Comparison of ENCODE assay signal across 16 cellular contexts in the genomic region with DNA sequence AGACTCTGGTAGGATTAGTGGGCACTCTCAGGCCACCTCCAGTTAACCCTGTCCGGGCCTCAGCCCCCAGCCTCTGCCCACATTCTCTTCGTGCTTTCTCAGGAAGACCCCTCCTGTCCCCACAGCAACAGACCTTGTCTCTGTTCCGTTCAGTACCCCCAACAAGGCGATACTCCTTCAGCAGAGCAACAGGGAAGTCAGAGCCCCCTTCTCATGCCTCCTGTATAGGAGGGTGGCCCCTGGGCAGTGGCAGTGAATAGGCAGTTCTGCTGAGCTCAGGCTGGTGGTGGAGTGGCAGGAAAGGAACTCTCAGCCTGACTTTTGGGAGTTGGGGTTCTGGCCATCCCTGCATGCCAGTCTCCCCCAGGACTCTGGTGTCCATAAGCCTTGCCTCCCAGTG. TPM values are rescaled to one million over a fixed set of nuclear protein-coding genes. Genes with fewer than 3 reads are reported as not detected.
A peak's percentile ranks its signal among the peaks of the same experiment; 100 is the strongest.
DNase-seq lines count a peak whose midpoint lies in the region; ATAC-seq and TF ChIP-seq lines count a peak whose summit lies in the region.
"Had no signal": no experiment of that assay in that cellular context is flagged by ENCODE, and none has a peak within 500 bp of the region (broad histone marks: within the 10 kb centered on the region; RNA-seq: fewer than 3 reads in every experiment).

No MANE protein-coding gene starts in this region.

- H3K27ac Mint-ChIP-seq in MCF 10A (ENCODE audit: low read depth, unreplicated experiment) (no peak overlapping the region), endothelial cell (ENCODE audit: unreplicated experiment) (no peak overlapping the region)
- H3K27ac Mint-ChIP-seq: activated CD4-positive, alpha-beta T cell treated with anti-CD3 and anti-CD28 coated beads, Interleukin-2, amount 10 ng/mL, durations not matched to agents 24 days and 14 days; activated naive CD8-positive, alpha-beta T cell; stimulated activated effector memory CD8-positive, alpha-beta T cell treated with anti-CD3 and anti-CD28 coated beads, Interleukin-12 subunit alpha, Interleukin-12 subunit beta, amount 100 ng/mL, for 72 hours had no signal

- H3K9ac ChIP-seq in GM23248 = peak overlapping the region; percentile 36; the same call in 1 of the 2 replicates
- H3K9ac ChIP-seq in stomach smooth muscle (ENCODE audit: low read length in 2 of 2) = peak overlapping the region in 1 of 2 donors; percentile 47

- intact Hi-C loops in MCF 10A (cut with micrococcal nuclease) = no loop called here

- H3K4me3 Mint-ChIP-seq in MCF 10A (ENCODE audit: unreplicated experiment) (peak overlapping the region; percentile 34), endothelial cell (ENCODE audit: unreplicated experiment) (no peak overlapping the region)
- H3K4me3 Mint-ChIP-seq in activated T-cell treated with anti-CD3 and anti-CD28 coated beads, Interleukin-2, amount 50 U/mL, for 4 hours = no peak overlapping the region
- H3K4me3 Mint-ChIP-seq: activated CD4-positive, alpha-beta T cell treated with anti-CD3 and anti-CD28 coated beads, Interleukin-2, amount 10 ng/mL, durations not matched to agents 24 days and 14 days; activated naive CD8-positive, alpha-beta T cell; stimulated activated effector memory CD8-positive, alpha-beta T cell treated with anti-CD3 and anti-CD28 coated beads, Interleukin-12 subunit alpha, Interleukin-12 subunit beta, amount 100 ng/mL, for 72 hours had no signal

- H3K9me3 ChIP-seq in GM23248 (ENCODE audit: low read depth) = no peaks in the 10 kb centered on the region
- H3K9me3 ChIP-seq in lung (ENCODE audit: control insufficient read depth in 2 of 2, insufficient read depth in 1 of 2, low read length in 1 of 2) = no peaks in the 10 kb centered on the region
- H3K9me3 ChIP-seq in stomach smooth muscle (ENCODE audit: control insufficient read depth in 2 of 2, low read length in 2 of 2) = no peaks in the 10 kb centered on the region

- in situ Hi-C loops in GM23248 (cut with MboI) = no loop called here

- H3K4me3 ChIP-seq in GM23248 = peak overlapping the region; percentile 43; the same call in 1 of the 2 replicates
- no peak overlapping the region for H3K4me3 ChIP-seq in lung
- peak overlapping the region in 1 of 2 donors; percentile 78 for H3K4me3 ChIP-seq in stomach smooth muscle (ENCODE audit: low read length in 2 of 2)

- H3K79me2 ChIP-seq in GM23248 (ENCODE audit: insufficient read depth) = no peaks in the 10 kb centered on the region

- TF ChIP-seq CTCF in MCF 10A (IDR thresholded peaks at IDR 0.05; ENCODE audit: unreplicated experiment) = no peak
- TF ChIP-seq CTCF in lung (IDR thresholded peaks at IDR 0.05; ENCODE audit: control extremely low read depth, extremely low read depth) = no peak
- no peak for TF ChIP-seq CTCF in endothelial cell (IDR thresholded peaks at IDR 0.05; ENCODE audit: unreplicated experiment)

- H3K9me2 ChIP-seq in GM23248 (ENCODE audit: insufficient read depth) = no peaks in the 10 kb centered on the region

- H3K36me3 Mint-ChIP-seq in MCF 10A (ENCODE audit: insufficient read depth, unreplicated experiment) (peaks cover 5% of the 10 kb centered on the region), endothelial cell (ENCODE audit: low read depth, unreplicated experiment) (peaks cover 9% of the 10 kb centered on the region)
- no peaks in the 10 kb centered on the region for H3K36me3 Mint-ChIP-seq in activated T-cell treated with anti-CD3 and anti-CD28 coated beads, Interleukin-2, amount 50 U/mL, for 4 hours (ENCODE audit: insufficient read depth)
- H3K36me3 Mint-ChIP-seq: activated naive CD8-positive, alpha-beta T cell had no signal

- H3K27me3 Mint-ChIP-seq in MCF 10A (ENCODE audit: insufficient read depth, unreplicated experiment) (no peaks in the 10 kb centered on the region), endothelial cell (ENCODE audit: unreplicated experiment) (peaks cover 33% of the 10 kb centered on the region)
- H3K27me3 Mint-ChIP-seq in activated T-cell treated with anti-CD3 and anti-CD28 coated beads, Interleukin-2, amount 50 U/mL, for 4 hours (ENCODE audit: low read depth) = peaks cover 18% of the 10 kb centered on the region

- no TSS peak for BruUV-seq in MCF 10A (replicated peaks; lab: Mats Ljungman, UMichigan)

- CTCF ChIA-PET in MCF 10A (lab: Yijun Ruan, JAX) = interaction anchor here (0.6 to 5.0 kb wide), 12 partner anchors 9 to 157 kb away, joined by 3 to 50 read pairs (median 5); no protein-coding TSS in a partner anchor

- no peak for ATAC-seq in lung (ENCODE audit: insufficient read depth, low FRiP score)
- ATAC-seq in activated T-cell treated with anti-CD3 and anti-CD28 coated beads, Interleukin-2, amount 50 U/mL, for 4 hours = no peak
- ATAC-seq: left lobe of liver; stimulated activated effector memory CD8-positive, alpha-beta T cell treated with anti-CD3 and anti-CD28 coated beads, Interleukin-12 subunit alpha, Interleukin-12 subunit beta, amount 100 ng/mL, for 72 hours had no signal

- H4K20me1 ChIP-seq in GM23248 (ENCODE audit: insufficient read depth) = no peaks in the 10 kb centered on the region

- H3K27ac ChIP-seq in GM23248 (no peak overlapping the region; the same call in 1 of the 2 replicates), lung (ENCODE audit: low read depth in 1 of 2, low read length in 1 of 2) (peak overlapping the region; percentile 55 to 70), stomach smooth muscle (ENCODE audit: low read length) (peak overlapping the region; percentile 37)

- peaks cover 13% of the 10 kb centered on the region; the same call in 1 of the 2 replicates for H3F3A ChIP-seq in GM23248 (ENCODE audit: insufficient read depth)

- H3K9me3 Mint-ChIP-seq in MCF 10A (ENCODE audit: unreplicated experiment) (no peaks in the 10 kb centered on the region), endothelial cell (ENCODE audit: unreplicated experiment) (no peaks in the 10 kb centered on the region)
- H3K9me3 Mint-ChIP-seq in activated T-cell treated with anti-CD3 and anti-CD28 coated beads, Interleukin-2, amount 50 U/mL, for 4 hours = no peaks in the 10 kb centered on the region
- H3K9me3 Mint-ChIP-seq: activated CD4-positive, alpha-beta T cell treated with anti-CD3 and anti-CD28 coated beads, Interleukin-2, amount 10 ng/mL, durations not matched to agents 24 days and 14 days; stimulated activated effector memory CD8-positive, alpha-beta T cell treated with anti-CD3 and anti-CD28 coated beads, Interleukin-12 subunit alpha, Interleukin-12 subunit beta, amount 100 ng/mL, for 72 hours had no signal

- DNase-seq in GM23248 (no peak), MCF 10A (ENCODE audit: unreplicated experiment) (no peak), lung (ENCODE audit: low spot score) (no peak), NCI-H446 (lab: John Stamatoyannopoulos, UW) (no peak), endothelial cell (ENCODE audit: low spot score) (no peak)
- DNase-seq in activated CD4-positive, CD25-positive, alpha-beta regulatory T cell treated with anti-CD3 and anti-CD28 coated beads, Interleukin-2, amount 50 U/mL, for 72 hours = no peak
- no peak for DNase-seq in activated T-cell treated with anti-CD3 and anti-CD28 coated beads, Interleukin-2, amount 50 U/mL, for 4 hours
- DNase-seq: activated CD4-positive, alpha-beta T cell treated with anti-CD3 and anti-CD28 coated beads, Interleukin-2, amount 10 ng/mL, durations not matched to agents 24 days and 14 days; DMS153; NCI-H524 treated with DMSO at 0.1 percent for 48 hours; stimulated activated CD4-positive, alpha-beta T cell treated with anti-CD3 and anti-CD28 coated beads, Interleukin-12 subunit alpha, Interleukin-12 subunit beta, amount 100 ng/mL, for 4 hours had no signal

- H3K4me1 Mint-ChIP-seq in MCF 10A (ENCODE audit: insufficient read depth, unreplicated experiment) (peaks cover 44% of the 10 kb centered on the region), endothelial cell (ENCODE audit: unreplicated experiment) (peaks cover 11% of the 10 kb centered on the region)
- peaks cover 18% of the 10 kb centered on the region for H3K4me1 Mint-ChIP-seq in activated T-cell treated with anti-CD3 and anti-CD28 coated beads, Interleukin-2, amount 50 U/mL, for 4 hours (ENCODE audit: low read depth)

- POLR2A ChIA-PET in MCF 10A (lab: Yijun Ruan, JAX) = interaction anchor here (0.6 to 3.9 kb wide), 9 partner anchors 9 to 1697 kb away, joined by 3 to 16 read pairs (median 4); a partner anchor contains a TSS

- 44 to 51% methylated on average over 4 of the region's 4 CpGs for WGBS in GM23248 (ENCODE audit: low coverage in 1 of 2, low lambda C conversion rate in 2 of 2, missing lambda C conversion rate in 2 of 2), 2 experiments
- 52 to 80% methylated on average over 4 of the region's 4 CpGs for WGBS in lung, 2 donors

- no peaks in the 10 kb centered on the region for H3K36me3 ChIP-seq in GM23248 (ENCODE audit: low read depth)
- peaks cover 0 to 1% of the 10 kb centered on the region in 2 donors for H3K36me3 ChIP-seq in lung (ENCODE audit: control insufficient read depth in 2 of 2, insufficient read depth in 2 of 2, low read length in 2 of 2)
- no peaks in the 10 kb centered on the region for H3K36me3 ChIP-seq in stomach smooth muscle (ENCODE audit: control insufficient read depth in 2 of 2, insufficient read depth in 2 of 2, low read length in 2 of 2)

- H3K4me2 ChIP-seq in GM23248 (ENCODE audit: unreplicated experiment) = peak overlapping the region; percentile 58

- H3K4me1 ChIP-seq in GM23248 (ENCODE audit: insufficient read depth) (peaks cover 36% of the 10 kb centered on the region), lung (ENCODE audit: control insufficient read depth in 2 of 2, insufficient read depth in 2 of 2, low read length in 2 of 2) (peaks cover 0 to 36% of the 10 kb centered on the region in 2 donors), stomach smooth muscle (ENCODE audit: control insufficient read depth, insufficient read depth, low read length) (peaks cover 70% of the 10 kb centered on the region)

- H2AFZ ChIP-seq in GM23248 = no peak overlapping the region

- no peaks in the 10 kb centered on the region for H3K27me3 ChIP-seq in GM23248 (replicated peaks; ENCODE audit: insufficient read depth)
- H3K27me3 ChIP-seq in lung (ENCODE audit: control insufficient read depth, insufficient read depth) = no peaks in the 10 kb centered on the region
- H3K27me3 ChIP-seq in stomach smooth muscle (ENCODE audit: control insufficient read depth in 1 of 2, insufficient read depth in 2 of 2, low read length in 2 of 2) = peaks cover under 1 to 12% of the 10 kb centered on the region in 2 donors

RNA-seq across cellular contexts. Expression of a gene that starts 0.5 kb away (rescaled TPM):
- total RNA-seq in GM23248 (2014; rRNA removed; shearing (Covaris generic)) = 8.8 and 13.3 TPM in 2 replicates
- polyA plus RNA-seq in GM23248 (2016; fragmentation: Nextera tagmentation; extraction: Ambion mirVana) = 7.6 and 8.4 TPM in 2 replicates
- 7.6 and 12.5 TPM in 2 replicates for total RNA-seq in MCF 10A (2022)
- 10 to 100 TPM; 47.9 to 95.7 TPM for total RNA-seq in lung
- polyA plus RNA-seq in lung = 10 to 100 TPM; 39.6 to 75.6 TPM
- under 1 TPM; 0.35 to 0.55 (median 0.52) TPM for total RNA-seq in activated T-cell treated with anti-CD3 and anti-CD28 coated beads, Interleukin-2, amount 50 U/mL, for 4 hours
- 1.7 TPM for total RNA-seq in endothelial cell (ENCODE audit: unreplicated experiment)

RNA-seq across cellular contexts. Expression of a gene that starts 9.4 kb away (rescaled TPM):
- not detected in 2 replicates for total RNA-seq in GM23248 (2014; rRNA removed; shearing (Covaris generic))
- not detected in 2 replicates for polyA plus RNA-seq in GM23248 (2016; fragmentation: Nextera tagmentation; extraction: Ambion mirVana)
- 0.20 TPM in 1 of 2 replicates, not detected in the other for total RNA-seq in MCF 10A (2022)
- under 1 TPM in 1 of 2 donors, not detected in 1; 0.12 TPM for total RNA-seq in lung
- polyA plus RNA-seq in lung = under 1 TPM; 0.10 to 0.49 TPM
- under 1 TPM in 1 of 3 donors, not detected in 2; 0.13 TPM for total RNA-seq in activated T-cell treated with anti-CD3 and anti-CD28 coated beads, Interleukin-2, amount 50 U/mL, for 4 hours
- 0.18 TPM for total RNA-seq in endothelial cell (ENCODE audit: unreplicated experiment)
- total RNA-seq: activated CD4-positive, alpha-beta T cell treated with anti-CD3 and anti-CD28 coated beads, Interleukin-2, amount 10 ng/mL, durations not matched to agents 24 days and 14 days; endothelial cell of umbilical vein; left lobe of liver had no signal
- polyA plus RNA-seq: endothelial cell of umbilical vein had no signal

RNA-seq across cellular contexts. Expression of a gene that starts 22.8 kb away (rescaled TPM):
- total RNA-seq in GM23248 (2014; rRNA removed; shearing (Covaris generic)) = 86.6 and 90.2 TPM in 2 replicates
- polyA plus RNA-seq in GM23248 (2016; fragmentation: Nextera tagmentation; extraction: Ambion mirVana) = 85.4 and 90.6 TPM in 2 replicates
- total RNA-seq in MCF 10A (2022) = 135 and 182 TPM in 2 replicates
- 10 to 100 TPM; 14.7 to 98.8 TPM for total RNA-seq in lung
- 100 to 1,000 TPM in 1 of 2 donors, 10 to 100 TPM in 1; 91.4 to 107 TPM for polyA plus RNA-seq in lung
- total RNA-seq in activated T-cell treated with anti-CD3 and anti-CD28 coated beads, Interleukin-2, amount 50 U/mL, for 4 hours = 100 to 1,000 TPM; 339 to 366 (median 341) TPM
- 43.2 TPM for total RNA-seq in endothelial cell (ENCODE audit: unreplicated experiment)

RNA-seq across cellular contexts. Expression of a gene that starts 29.7 kb away (rescaled TPM):
- total RNA-seq in GM23248 (2014; rRNA removed; shearing (Covaris generic)) = 3.0 and 9.6 TPM in 2 replicates
- polyA plus RNA-seq in GM23248 (2016; fragmentation: Nextera tagmentation; extraction: Ambion mirVana) = 5.7 and 7.6 TPM in 2 replicates
- total RNA-seq in MCF 10A (2022) = 2.3 and 4.7 TPM in 2 replicates
- total RNA-seq in lung = 1 to 10 TPM; 1.4 to 4.0 TPM
- polyA plus RNA-seq in lung = 1 to 10 TPM; 2.5 to 4.9 TPM
- total RNA-seq in activated T-cell treated with anti-CD3 and anti-CD28 coated beads, Interleukin-2, amount 50 U/mL, for 4 hours = 10 to 100 TPM in 1 of 3 donors, 1 to 10 TPM in 2; 4.9 to 10.3 (median 7.2) TPM
- 12.7 TPM for total RNA-seq in endothelial cell (ENCODE audit: unreplicated experiment)

RNA-seq across cellular contexts. Expression of a gene that starts 29.7 kb away (rescaled TPM):
- total RNA-seq in GM23248 (2014; rRNA removed; shearing (Covaris generic)) = 7.8 and 10.2 TPM in 2 replicates
- polyA plus RNA-seq in GM23248 (2016; fragmentation: Nextera tagmentation; extraction: Ambion mirVana) = 10.8 and 11.1 TPM in 2 replicates
- total RNA-seq in MCF 10A (2022) = 11.4 and 12.4 TPM in 2 replicates
- 10 to 100 TPM in 1 of 2 donors, 1 to 10 TPM in 1; 4.8 to 16.6 TPM for total RNA-seq in lung
- 10 to 100 TPM in 1 of 2 donors, 1 to 10 TPM in 1; 9.5 to 14.7 TPM for polyA plus RNA-seq in lung
- total RNA-seq in activated T-cell treated with anti-CD3 and anti-CD28 coated beads, Interleukin-2, amount 50 U/mL, for 4 hours = 10 to 100 TPM; 17.5 to 21.7 (median 21.1) TPM
- 17.1 TPM for total RNA-seq in endothelial cell (ENCODE audit: unreplicated experiment)
